In genomic region chr15:66095871-66096710, GRCh38 we compare ENCODE assay signal across 1 cellular context.
TF ChIP-seq lines count a peak whose summit lies in the region.

No MANE protein-coding gene starts in this region.

TF ChIP-seq in HepG2, 621 proteins besides CTCF, POLR2A, EP300 and RAD21 (continued from another document and continues in another):
- TF ChIP-seq, protein P1, sequence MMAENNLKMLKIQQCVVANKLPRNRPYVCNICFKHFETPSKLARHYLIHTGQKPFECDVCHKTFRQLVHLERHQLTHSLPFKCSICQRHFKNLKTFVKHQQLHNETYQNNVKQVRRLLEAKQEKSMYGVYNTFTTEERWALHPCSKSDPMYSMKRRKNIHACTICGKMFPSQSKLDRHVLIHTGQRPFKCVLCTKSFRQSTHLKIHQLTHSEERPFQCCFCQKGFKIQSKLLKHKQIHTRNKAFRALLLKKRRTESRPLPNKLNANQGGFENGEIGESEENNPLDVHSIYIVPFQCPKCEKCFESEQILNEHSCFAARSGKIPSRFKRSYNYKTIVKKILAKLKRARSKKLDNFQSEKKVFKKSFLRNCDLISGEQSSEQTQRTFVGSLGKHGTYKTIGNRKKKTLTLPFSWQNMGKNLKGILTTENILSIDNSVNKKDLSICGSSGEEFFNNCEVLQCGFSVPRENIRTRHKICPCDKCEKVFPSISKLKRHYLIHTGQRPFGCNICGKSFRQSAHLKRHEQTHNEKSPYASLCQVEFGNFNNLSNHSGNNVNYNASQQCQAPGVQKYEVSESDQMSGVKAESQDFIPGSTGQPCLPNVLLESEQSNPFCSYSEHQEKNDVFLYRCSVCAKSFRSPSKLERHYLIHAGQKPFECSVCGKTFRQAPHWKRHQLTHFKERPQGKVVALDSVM (CRISPR knock-in tag; IDR thresholded peaks at IDR 0.05): no peak
- TF ChIP-seq KDM5A (IDR thresholded peaks at IDR 0.05; ENCODE audit: borderline replicate concordance, low read length): no peak
- TF ChIP-seq JUND (CRISPR knock-in tag; IDR thresholded peaks at IDR 0.05): no peak
- TF ChIP-seq, protein P2, sequence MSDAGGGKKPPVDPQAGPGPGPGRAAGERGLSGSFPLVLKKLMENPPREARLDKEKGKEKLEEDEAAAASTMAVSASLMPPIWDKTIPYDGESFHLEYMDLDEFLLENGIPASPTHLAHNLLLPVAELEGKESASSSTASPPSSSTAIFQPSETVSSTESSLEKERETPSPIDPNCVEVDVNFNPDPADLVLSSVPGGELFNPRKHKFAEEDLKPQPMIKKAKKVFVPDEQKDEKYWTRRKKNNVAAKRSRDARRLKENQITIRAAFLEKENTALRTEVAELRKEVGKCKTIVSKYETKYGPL (CRISPR knock-in tag; IDR thresholded peaks at IDR 0.05): no peak
- TF ChIP-seq, protein P3, sequence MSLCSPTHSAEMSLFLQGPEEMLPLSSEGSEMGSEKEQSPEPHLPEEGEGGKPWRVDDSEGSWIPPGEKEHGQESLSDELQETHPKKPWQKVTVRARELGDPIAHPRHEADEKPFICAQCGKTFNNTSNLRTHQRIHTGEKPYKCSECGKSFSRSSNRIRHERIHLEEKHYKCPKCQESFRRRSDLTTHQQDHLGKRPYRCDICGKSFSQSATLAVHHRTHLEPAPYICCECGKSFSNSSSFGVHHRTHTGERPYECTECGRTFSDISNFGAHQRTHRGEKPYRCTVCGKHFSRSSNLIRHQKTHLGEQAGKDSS (CRISPR knock-in tag; IDR thresholded peaks at IDR 0.05; ENCODE audit: borderline replicate concordance, low read depth): no peak
- TF ChIP-seq, protein P4, sequence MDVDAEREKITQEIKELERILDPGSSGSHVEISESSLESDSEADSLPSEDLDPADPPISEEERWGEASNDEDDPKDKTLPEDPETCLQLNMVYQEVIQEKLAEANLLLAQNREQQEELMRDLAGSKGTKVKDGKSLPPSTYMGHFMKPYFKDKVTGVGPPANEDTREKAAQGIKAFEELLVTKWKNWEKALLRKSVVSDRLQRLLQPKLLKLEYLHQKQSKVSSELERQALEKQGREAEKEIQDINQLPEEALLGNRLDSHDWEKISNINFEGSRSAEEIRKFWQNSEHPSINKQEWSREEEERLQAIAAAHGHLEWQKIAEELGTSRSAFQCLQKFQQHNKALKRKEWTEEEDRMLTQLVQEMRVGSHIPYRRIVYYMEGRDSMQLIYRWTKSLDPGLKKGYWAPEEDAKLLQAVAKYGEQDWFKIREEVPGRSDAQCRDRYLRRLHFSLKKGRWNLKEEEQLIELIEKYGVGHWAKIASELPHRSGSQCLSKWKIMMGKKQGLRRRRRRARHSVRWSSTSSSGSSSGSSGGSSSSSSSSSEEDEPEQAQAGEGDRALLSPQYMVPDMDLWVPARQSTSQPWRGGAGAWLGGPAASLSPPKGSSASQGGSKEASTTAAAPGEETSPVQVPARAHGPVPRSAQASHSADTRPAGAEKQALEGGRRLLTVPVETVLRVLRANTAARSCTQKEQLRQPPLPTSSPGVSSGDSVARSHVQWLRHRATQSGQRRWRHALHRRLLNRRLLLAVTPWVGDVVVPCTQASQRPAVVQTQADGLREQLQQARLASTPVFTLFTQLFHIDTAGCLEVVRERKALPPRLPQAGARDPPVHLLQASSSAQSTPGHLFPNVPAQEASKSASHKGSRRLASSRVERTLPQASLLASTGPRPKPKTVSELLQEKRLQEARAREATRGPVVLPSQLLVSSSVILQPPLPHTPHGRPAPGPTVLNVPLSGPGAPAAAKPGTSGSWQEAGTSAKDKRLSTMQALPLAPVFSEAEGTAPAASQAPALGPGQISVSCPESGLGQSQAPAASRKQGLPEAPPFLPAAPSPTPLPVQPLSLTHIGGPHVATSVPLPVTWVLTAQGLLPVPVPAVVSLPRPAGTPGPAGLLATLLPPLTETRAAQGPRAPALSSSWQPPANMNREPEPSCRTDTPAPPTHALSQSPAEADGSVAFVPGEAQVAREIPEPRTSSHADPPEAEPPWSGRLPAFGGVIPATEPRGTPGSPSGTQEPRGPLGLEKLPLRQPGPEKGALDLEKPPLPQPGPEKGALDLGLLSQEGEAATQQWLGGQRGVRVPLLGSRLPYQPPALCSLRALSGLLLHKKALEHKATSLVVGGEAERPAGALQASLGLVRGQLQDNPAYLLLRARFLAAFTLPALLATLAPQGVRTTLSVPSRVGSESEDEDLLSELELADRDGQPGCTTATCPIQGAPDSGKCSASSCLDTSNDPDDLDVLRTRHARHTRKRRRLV (CRISPR knock-in tag; IDR thresholded peaks at IDR 0.05): no peak
- TF ChIP-seq HNRNPK (IDR thresholded peaks at IDR 0.05; ENCODE audit: low read depth, low read length, poor library complexity, severe bottlenecking): no peak
- TF ChIP-seq ZFP82 (CRISPR knock-in tag; IDR thresholded peaks at IDR 0.05; ENCODE audit: borderline replicate concordance): no peak
- TF ChIP-seq ERF (CRISPR knock-in tag; IDR thresholded peaks at IDR 0.05): no peak
- TF ChIP-seq MEF2D (CRISPR knock-in tag; IDR thresholded peaks at IDR 0.05): no peak
- no peak for TF ChIP-seq NR2F1 (CRISPR knock-in tag; IDR thresholded peaks at IDR 0.05)
- TF ChIP-seq ZNF737 (CRISPR knock-in tag; IDR thresholded peaks at IDR 0.05; ENCODE audit: borderline replicate concordance): no peak
- TF ChIP-seq, protein P5, sequence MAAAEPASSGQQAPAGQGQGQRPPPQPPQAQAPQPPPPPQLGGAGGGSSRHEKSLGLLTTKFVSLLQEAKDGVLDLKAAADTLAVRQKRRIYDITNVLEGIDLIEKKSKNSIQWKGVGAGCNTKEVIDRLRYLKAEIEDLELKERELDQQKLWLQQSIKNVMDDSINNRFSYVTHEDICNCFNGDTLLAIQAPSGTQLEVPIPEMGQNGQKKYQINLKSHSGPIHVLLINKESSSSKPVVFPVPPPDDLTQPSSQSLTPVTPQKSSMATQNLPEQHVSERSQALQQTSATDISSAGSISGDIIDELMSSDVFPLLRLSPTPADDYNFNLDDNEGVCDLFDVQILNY (CRISPR knock-in tag; conservative IDR thresholded peaks at IDR 0.05): no peak
- TF ChIP-seq KLF9 (CRISPR knock-in tag; IDR thresholded peaks at IDR 0.05; ENCODE audit: low read depth): no peak
- no peak for TF ChIP-seq SP1 (IDR thresholded peaks at IDR 0.05)
- no peak for TF ChIP-seq SP1 (CRISPR knock-in tag; IDR thresholded peaks at IDR 0.05)
- TF ChIP-seq ZNF614 (CRISPR knock-in tag; IDR thresholded peaks at IDR 0.05; ENCODE audit: borderline replicate concordance): no peak
- TF ChIP-seq ZNF572 (CRISPR knock-in tag; IDR thresholded peaks at IDR 0.05): no peak
- TF ChIP-seq U2AF2 (IDR thresholded peaks at IDR 0.05; ENCODE audit: low read depth, low read length): no peak
- no peak for TF ChIP-seq ZNF550 (CRISPR knock-in tag; IDR thresholded peaks at IDR 0.05; ENCODE audit: borderline replicate concordance)
- peak; percentile 37; the same call in 1 of the 2 replicates for TF ChIP-seq RXRB (CRISPR knock-in tag; IDR thresholded peaks at IDR 0.05; ENCODE audit: borderline replicate concordance)
- TF ChIP-seq, protein P6, sequence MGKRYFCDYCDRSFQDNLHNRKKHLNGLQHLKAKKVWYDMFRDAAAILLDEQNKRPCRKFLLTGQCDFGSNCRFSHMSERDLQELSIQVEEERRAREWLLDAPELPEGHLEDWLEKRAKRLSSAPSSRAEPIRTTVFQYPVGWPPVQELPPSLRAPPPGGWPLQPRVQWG (CRISPR knock-in tag; IDR thresholded peaks at IDR 0.05; ENCODE audit: borderline replicate concordance, low read depth): no peak
- TF ChIP-seq ZNF660 (CRISPR knock-in tag; IDR thresholded peaks at IDR 0.05; ENCODE audit: borderline replicate concordance, low read depth): no peak
- no peak for TF ChIP-seq THAP7 (CRISPR knock-in tag; IDR thresholded peaks at IDR 0.05)
- no peak for TF ChIP-seq IRX3 (CRISPR knock-in tag; IDR thresholded peaks at IDR 0.05; ENCODE audit: borderline replicate concordance, low read depth)
- TF ChIP-seq BRD4 (CRISPR knock-in tag; IDR thresholded peaks at IDR 0.05): no peak
- no peak for TF ChIP-seq NFATC3 (CRISPR knock-in tag; IDR thresholded peaks at IDR 0.05)
- TF ChIP-seq HMGXB3 (CRISPR knock-in tag; IDR thresholded peaks at IDR 0.05; ENCODE audit: borderline replicate concordance): no peak
- no peak for TF ChIP-seq ATF7-NPFF (CRISPR knock-in tag; IDR thresholded peaks at IDR 0.05; ENCODE audit: low read depth)
- no peak for TF ChIP-seq SP140L (CRISPR knock-in tag; IDR thresholded peaks at IDR 0.05; ENCODE audit: borderline replicate concordance)
- no peak for TF ChIP-seq ZNF326 (CRISPR knock-in tag; IDR thresholded peaks at IDR 0.05; ENCODE audit: borderline replicate concordance)
- TF ChIP-seq GZF1 (CRISPR knock-in tag; IDR thresholded peaks at IDR 0.05): no peak
- TF ChIP-seq FOXO4 (CRISPR knock-in tag; conservative IDR thresholded peaks at IDR 0.05): no peak
- no peak for TF ChIP-seq SRF (IDR thresholded peaks at IDR 0.05; ENCODE audit: low read depth, low read length)
- no peak for TF ChIP-seq EHMT2 (IDR thresholded peaks at IDR 0.05; ENCODE audit: borderline replicate concordance, low read depth, low read length)
- TF ChIP-seq, protein P7, sequence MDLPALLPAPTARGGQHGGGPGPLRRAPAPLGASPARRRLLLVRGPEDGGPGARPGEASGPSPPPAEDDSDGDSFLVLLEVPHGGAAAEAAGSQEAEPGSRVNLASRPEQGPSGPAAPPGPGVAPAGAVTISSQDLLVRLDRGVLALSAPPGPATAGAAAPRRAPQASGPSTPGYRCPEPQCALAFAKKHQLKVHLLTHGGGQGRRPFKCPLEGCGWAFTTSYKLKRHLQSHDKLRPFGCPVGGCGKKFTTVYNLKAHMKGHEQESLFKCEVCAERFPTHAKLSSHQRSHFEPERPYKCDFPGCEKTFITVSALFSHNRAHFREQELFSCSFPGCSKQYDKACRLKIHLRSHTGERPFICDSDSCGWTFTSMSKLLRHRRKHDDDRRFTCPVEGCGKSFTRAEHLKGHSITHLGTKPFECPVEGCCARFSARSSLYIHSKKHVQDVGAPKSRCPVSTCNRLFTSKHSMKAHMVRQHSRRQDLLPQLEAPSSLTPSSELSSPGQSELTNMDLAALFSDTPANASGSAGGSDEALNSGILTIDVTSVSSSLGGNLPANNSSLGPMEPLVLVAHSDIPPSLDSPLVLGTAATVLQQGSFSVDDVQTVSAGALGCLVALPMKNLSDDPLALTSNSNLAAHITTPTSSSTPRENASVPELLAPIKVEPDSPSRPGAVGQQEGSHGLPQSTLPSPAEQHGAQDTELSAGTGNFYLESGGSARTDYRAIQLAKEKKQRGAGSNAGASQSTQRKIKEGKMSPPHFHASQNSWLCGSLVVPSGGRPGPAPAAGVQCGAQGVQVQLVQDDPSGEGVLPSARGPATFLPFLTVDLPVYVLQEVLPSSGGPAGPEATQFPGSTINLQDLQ (CRISPR knock-in tag; IDR thresholded peaks at IDR 0.05): no peak
- no peak for TF ChIP-seq ZFP36 (IDR thresholded peaks at IDR 0.05; ENCODE audit: borderline replicate concordance, low read depth, low read length, partially characterized antibody)
- 0 out of 2 replicates have a peak, but pooled peaks have one; percentile 22 for TF ChIP-seq KDM5B (CRISPR knock-in tag; IDR thresholded peaks at IDR 0.05; ENCODE audit: borderline replicate concordance)
- TF ChIP-seq TP53 (CRISPR knock-in tag; conservative IDR thresholded peaks at IDR 0.05): no peak
- TF ChIP-seq ZNF33A (CRISPR knock-in tag; IDR thresholded peaks at IDR 0.05; ENCODE audit: borderline replicate concordance): no peak
- no peak for TF ChIP-seq POGK (CRISPR knock-in tag; conservative IDR thresholded peaks at IDR 0.05)
